Comparison of ENCODE assay signal across 15 cellular contexts in the genomic region with DNA sequence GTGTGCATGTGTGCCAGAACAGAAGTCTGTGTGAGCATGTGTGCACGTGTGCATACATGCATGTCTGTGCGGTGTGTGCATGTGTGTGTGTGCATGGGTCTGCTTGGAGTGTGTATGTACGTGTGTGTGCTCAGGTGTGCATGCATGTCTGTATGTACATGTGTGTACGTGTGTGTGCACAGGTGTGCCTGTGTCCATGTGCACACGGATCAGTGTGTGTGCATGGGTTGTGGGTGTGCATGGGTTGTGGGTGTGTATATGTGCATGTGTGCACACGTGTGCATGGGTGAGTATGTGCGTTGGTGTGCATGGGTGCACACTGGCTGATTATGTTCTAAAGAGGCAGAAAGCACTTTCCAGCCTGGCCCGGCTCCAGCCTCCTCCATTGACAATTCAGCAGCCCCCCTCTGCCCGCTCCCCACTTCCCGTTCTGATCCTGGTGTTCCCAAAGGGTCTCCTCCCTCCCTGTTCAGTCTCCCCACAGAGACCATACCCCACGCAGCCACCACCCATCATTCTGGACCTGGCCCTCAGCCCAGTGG. TPM values are rescaled to one million over a fixed set of nuclear protein-coding genes. Genes with fewer than 3 reads are reported as not detected.
DNase-seq lines count a peak whose midpoint lies in the region; ATAC-seq and TF ChIP-seq lines count a peak whose summit lies in the region.
"Had no signal": no experiment of that assay in that cellular context is flagged by ENCODE, and none has a peak within 500 bp of the region (broad histone marks: within the 10 kb centered on the region; RNA-seq: fewer than 3 reads in every experiment).

No MANE protein-coding gene starts in this region.

- H3K4me1 ChIP-seq in HEK293 (ENCODE audit: control insufficient read depth, insufficient read depth, low read length): no peaks in the 10 kb centered on the region
- no peaks in the 10 kb centered on the region for H3K4me1 ChIP-seq in upper lobe of right lung
- H3K4me1 ChIP-seq: A549, BE2C had no signal

- H3K4me3 Mint-ChIP-seq in WTC11 (no peak overlapping the region), nephron (peak overlapping the region in 1 of 3 experiments; percentile 54)
- H3K4me3 Mint-ChIP-seq: CD4-positive, alpha-beta memory T cell had no signal

- no peaks in the 10 kb centered on the region for H3K27me3 ChIP-seq in upper lobe of right lung
- H3K27me3 ChIP-seq: BE2C had no signal

- intact Hi-C loops in upper lobe of right lung (cut with DNase I): no loop called here

- H3K9me3 ChIP-seq in HEK293 (ENCODE audit: control insufficient read depth, insufficient read depth, low read depth, low read length) (no peaks in the 10 kb centered on the region), upper lobe of right lung (no peaks in the 10 kb centered on the region)
- H3K9me3 ChIP-seq: A549 had no signal

- H3K27ac Mint-ChIP-seq in WTC11 (peak overlapping the region; percentile 49; the same call in 1 of the 2 replicates), nephron (peak overlapping the region in 2 of 3 experiments; percentile 41 to 79)
- H3K27ac Mint-ChIP-seq: CD4-positive, alpha-beta memory T cell had no signal

- H3K9me3 Mint-ChIP-seq in WTC11 (no peaks in the 10 kb centered on the region), nephron (no peaks in the 10 kb centered on the region)
- H3K9me3 Mint-ChIP-seq: CD4-positive, alpha-beta memory T cell had no signal

- H3K4me3 ChIP-seq in HEK293 (ENCODE audit: low read depth, low read length) (no peak overlapping the region), upper lobe of right lung (no peak overlapping the region)
- H3K4me3 ChIP-seq: A549, GM23248 had no signal

- H3K36me3 Mint-ChIP-seq in WTC11: no peaks in the 10 kb centered on the region
- H3K36me3 Mint-ChIP-seq in nephron (ENCODE audit: low read depth): no peaks in the 10 kb centered on the region

- H3K27me3 Mint-ChIP-seq in WTC11 (ENCODE audit: low read depth): no peaks in the 10 kb centered on the region
- no peaks in the 10 kb centered on the region for H3K27me3 Mint-ChIP-seq in nephron (ENCODE audit: low read depth)
- H3K27me3 Mint-ChIP-seq: CD4-positive, alpha-beta memory T cell had no signal

- POLR2A ChIA-PET in HEK293 (lab: Yijun Ruan, JAX) (no interaction called here), WTC11 (lab: Charles Lee) (no interaction called here)

- DNase-seq in WTC11 (ENCODE audit: low spot score) (no peak), upper lobe of right lung (no peak), NCI-H2196 (lab: John Stamatoyannopoulos, UW; ENCODE audit: unreplicated experiment) (no peak), germinal center (ENCODE audit: low spot score) (no peak)
- DNase-seq: BE2C; CD4-positive, alpha-beta memory T cell; DMS79 treated with DMSO at 0.1 percent for 48 hours; EL; GM23248; H7 had no signal

- H3K36me3 ChIP-seq in HEK293 (ENCODE audit: control insufficient read depth in 2 of 2, insufficient read depth in 1 of 2, low read length in 2 of 2) (no peaks in the 10 kb centered on the region), upper lobe of right lung (no peaks in the 10 kb centered on the region)
- H3K36me3 ChIP-seq: BE2C had no signal

- H3K4me1 Mint-ChIP-seq in WTC11: no peaks in the 10 kb centered on the region
- peaks cover 40% of the 10 kb centered on the region for H3K4me1 Mint-ChIP-seq in nephron

- TF ChIP-seq CTCF in HEK293 (tag by site-specific recombination; IDR thresholded peaks at IDR 0.05) (no peak), WTC11 (IDR thresholded peaks at IDR 0.05) (no peak), nephron (IDR thresholded peaks at IDR 0.05; ENCODE audit: unreplicated experiment in 3 of 3) (no peak), upper lobe of right lung (IDR thresholded peaks at IDR 0.05) (no peak)

- H3K27ac ChIP-seq in HEK293 (ENCODE audit: extremely low read depth, low read depth, low read length) (no peak overlapping the region), upper lobe of right lung (no peak overlapping the region)
- H3K27ac ChIP-seq: A549, C4-2B, GM23248 had no signal

- ATAC-seq in WTC11 (no peak), upper lobe of right lung (peak; percentile 7), GM19452 (IDR thresholded peaks at IDR 0.05; ENCODE audit: unreplicated experiment) (no peak)
- ATAC-seq: A549 had no signal

- CTCF ChIA-PET in HEK293 (lab: Yijun Ruan, JAX) (no interaction called here), WTC11 (lab: Charles Lee) (no interaction called here)

TF ChIP-seq in HEK293, 187 proteins besides CTCF, POLR2A, EP300 and RAD21 (continues in another document):
- TF ChIP-seq, protein P1, sequence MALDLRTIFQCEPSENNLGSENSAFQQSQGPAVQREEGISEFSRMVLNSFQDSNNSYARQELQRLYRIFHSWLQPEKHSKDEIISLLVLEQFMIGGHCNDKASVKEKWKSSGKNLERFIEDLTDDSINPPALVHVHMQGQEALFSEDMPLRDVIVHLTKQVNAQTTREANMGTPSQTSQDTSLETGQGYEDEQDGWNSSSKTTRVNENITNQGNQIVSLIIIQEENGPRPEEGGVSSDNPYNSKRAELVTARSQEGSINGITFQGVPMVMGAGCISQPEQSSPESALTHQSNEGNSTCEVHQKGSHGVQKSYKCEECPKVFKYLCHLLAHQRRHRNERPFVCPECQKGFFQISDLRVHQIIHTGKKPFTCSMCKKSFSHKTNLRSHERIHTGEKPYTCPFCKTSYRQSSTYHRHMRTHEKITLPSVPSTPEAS (tag by site-specific recombination; IDR thresholded peaks at IDR 0.05): peak; percentile 54
- TF ChIP-seq ZNF175 (tag by site-specific recombination; IDR thresholded peaks at IDR 0.05): no peak
- TF ChIP-seq, protein P2, sequence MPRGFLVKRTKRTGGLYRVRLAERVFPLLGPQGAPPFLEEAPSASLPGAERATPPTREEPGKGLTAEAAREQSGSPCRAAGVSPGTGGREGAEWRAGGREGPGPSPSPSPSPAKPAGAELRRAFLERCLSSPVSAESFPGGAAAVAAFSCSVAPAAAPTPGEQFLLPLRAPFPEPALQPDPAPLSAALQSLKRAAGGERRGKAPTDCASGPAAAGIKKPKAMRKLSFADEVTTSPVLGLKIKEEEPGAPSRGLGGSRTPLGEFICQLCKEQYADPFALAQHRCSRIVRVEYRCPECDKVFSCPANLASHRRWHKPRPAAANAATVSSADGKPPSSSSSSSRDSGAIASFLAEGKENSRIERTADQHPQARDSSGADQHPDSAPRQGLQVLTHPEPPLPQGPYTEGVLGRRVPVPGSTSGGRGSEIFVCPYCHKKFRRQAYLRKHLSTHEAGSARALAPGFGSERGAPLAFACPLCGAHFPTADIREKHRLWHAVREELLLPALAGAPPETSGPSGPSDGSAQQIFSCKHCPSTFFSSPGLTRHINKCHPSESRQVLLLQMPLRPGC (tag by site-specific recombination; IDR thresholded peaks at IDR 0.05): no peak
- TF ChIP-seq ZNF660 (tag by site-specific recombination; IDR thresholded peaks at IDR 0.05): no peak
- no peak for TF ChIP-seq ZNF623 (tag by site-specific recombination; IDR thresholded peaks at IDR 0.05)

TF ChIP-seq in WTC11, 78 proteins besides CTCF, POLR2A, EP300 and RAD21:
- TF ChIP-seq ZNF121 (CRISPR knock-in tag; IDR thresholded peaks at IDR 0.05): no peak
- no peak for TF ChIP-seq ZNF219 (CRISPR knock-in tag; IDR thresholded peaks at IDR 0.05; ENCODE audit: borderline replicate concordance)

RNA-seq across cellular contexts. Expression of gene PDGFA, which starts 44.1 kb away (rescaled TPM):
- total RNA-seq in WTC11 (2021): 114 to 131 TPM (median 129 TPM) in 3 replicates
- 57.1 TPM for total RNA-seq in upper lobe of right lung
